In the genomic region with DNA sequence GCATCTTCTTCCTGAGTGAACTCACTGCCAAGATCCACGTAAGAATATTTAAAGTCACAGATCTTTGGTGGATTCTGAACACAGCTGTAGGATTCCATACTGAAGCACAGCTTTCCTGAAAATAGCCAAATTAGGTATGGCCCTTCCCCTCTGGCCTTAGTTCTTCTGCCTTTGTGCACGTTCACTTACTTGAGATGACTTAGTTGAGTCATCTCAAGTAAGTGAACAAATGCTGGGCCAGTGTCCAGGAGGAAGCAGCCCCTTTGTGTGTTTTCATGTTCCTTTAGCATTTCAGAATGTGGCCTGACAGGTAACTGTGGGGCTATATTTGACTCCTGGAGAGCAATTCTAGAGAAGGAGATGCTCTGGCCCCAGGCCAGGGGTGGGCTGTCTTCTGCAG, we compare ENCODE assay signal across 10 cellular contexts. TPM values are rescaled to one million over a fixed set of nuclear protein-coding genes. Genes with fewer than 3 reads are reported as not detected.
DNase-seq lines count a peak whose midpoint lies in the region; ATAC-seq and TF ChIP-seq lines count a peak whose summit lies in the region.
"Had no signal": no experiment of that assay in that cellular context is flagged by ENCODE, and none has a peak within 500 bp of the region (broad histone marks: within the 10 kb centered on the region; RNA-seq: fewer than 3 reads in every experiment).

No MANE protein-coding gene starts in this region.

- peaks cover 57% of the 10 kb centered on the region for H4K20me1 ChIP-seq in IMR-90 (ENCODE audit: insufficient read depth, low read length)

- TF ChIP-seq CTCF in IMR-90 (conservative IDR thresholded peaks at IDR 0.05; ENCODE audit: low read depth, low read length), result no peak

- peak overlapping the region in 1 of 2 experiments; percentile 31; a peak in 2 of 4 replicates for H4K8ac ChIP-seq in IMR-90 (ENCODE audit: low read depth in 2 of 2, low read length in 2 of 2)

- peaks cover 62 to 84% of the 10 kb centered on the region in 2 experiments for H3K79me1 ChIP-seq in IMR-90 (ENCODE audit: low read depth in 1 of 2, low read length in 2 of 2)

- H3K27me3 Mint-ChIP-seq in naive thymus-derived CD8-positive, alpha-beta T cell, result no peaks in the 10 kb centered on the region
- H3K27me3 Mint-ChIP-seq: T-helper 17 cell had no signal

- POLR2A ChIA-PET in IMR-90 (lab: Charles Lee; ENCODE audit: unreplicated experiment), result no interaction called here
- POLR2A ChIA-PET in naive thymus-derived CD8-positive, alpha-beta T cell (lab: Charles Lee), result interaction anchor here (1.2 kb wide), 1 partner anchor 8 kb away, joined by 3 read pairs; no protein-coding TSS in a partner anchor

- H3K14ac ChIP-seq in IMR-90 (replicated peaks; ENCODE audit: low read depth, low read length), result no peak overlapping the region

- peaks cover 16% of the 10 kb centered on the region for H3K9me1 ChIP-seq in IMR-90 (ENCODE audit: insufficient read depth, low read length)

- H2BK120ac ChIP-seq in IMR-90 (ENCODE audit: low read depth, low read length), result no peak overlapping the region

- peaks cover 3 to 38% (median 17%) of the 10 kb centered on the region in 3 donors for H3K36me3 Mint-ChIP-seq in naive thymus-derived CD8-positive, alpha-beta T cell

- no peaks in the 10 kb centered on the region for H3K36me3 ChIP-seq in IMR-90 (ENCODE audit: control insufficient read depth, insufficient read depth, low read length)

- H3K9ac ChIP-seq in IMR-90 (ENCODE audit: low read depth, low read length), result no peak overlapping the region
- H3K9ac ChIP-seq: KMS-11 had no signal

- TF ChIP-seq POLR2A in IMR-90 (IDR thresholded peaks at IDR 0.05; ENCODE audit: low read depth, low read length), result no peak

- H3K4me3 Mint-ChIP-seq in naive thymus-derived CD8-positive, alpha-beta T cell, result peak overlapping the region in 1 of 10 donors; percentile 45
- H3K4me3 Mint-ChIP-seq: T-helper 17 cell had no signal

- peak; percentile 85 for DNase-seq in IMR-90
- DNase-seq in glomerular visceral epithelial cell (ENCODE audit: extremely low spot score), result peak; percentile 39
- DNase-seq in activated effector memory CD4-positive, alpha-beta T cell treated with anti-CD3 and anti-CD28 coated beads, Interleukin-2, amount 50 U/mL, for 16 hours, result no peak
- DNase-seq in naive thymus-derived CD8-positive, alpha-beta T cell, result no peak
- no peak for DNase-seq in NCI-H187 treated with DMSO at 0.1 percent for 48 hours (lab: John Stamatoyannopoulos, UW)
- no peak for DNase-seq in NOMO-1 treated with dmso at 0.1 percent for 144 hours (lab: John Stamatoyannopoulos, UW; ENCODE audit: unreplicated experiment)
- DNase-seq: T-helper 17 cell had no signal

- TF ChIP-seq RAD21 in IMR-90 (IDR thresholded peaks at IDR 0.05; ENCODE audit: low read length), result no peak

- dilution Hi-C loops in IMR-90 (cut with HindIII; ENCODE audit: low sequenced_read_pairs, unreplicated experiment), result no loop called here

- peaks cover 32 to 85% (median 69%) of the 10 kb centered on the region in 4 donors for H3K4me1 Mint-ChIP-seq in naive thymus-derived CD8-positive, alpha-beta T cell

- in situ Hi-C loops in IMR-90 (cut with MboI; ENCODE audit: low sequenced_read_pairs), result no loop called here

- no peak overlapping the region for H2AK5ac ChIP-seq in IMR-90 (ENCODE audit: low read depth, low read length)

- H2BK15ac ChIP-seq in IMR-90 (ENCODE audit: low read depth, low read length), result no peak overlapping the region

- WGBS in IMR-90 (ENCODE audit: extremely low coverage in 2 of 2, insufficient read length in 1 of 2), 2 experiments, result 20% methylated on average over 1 of the region's 2 CpGs; no CpG with 5 or more reads in 1 of the 2 experiments

- H3K23ac ChIP-seq in IMR-90 (ENCODE audit: low read depth, low read length), result no peak overlapping the region

- H4K5ac ChIP-seq in IMR-90 (ENCODE audit: low read depth, low read length), result no peak overlapping the region

- H3K27ac ChIP-seq in IMR-90 (ENCODE audit: insufficient read depth, low read length), result no peak overlapping the region
- H3K27ac ChIP-seq: KMS-11 had no signal

- H3K9me3 ChIP-seq in IMR-90 (ENCODE audit: control insufficient read depth, insufficient read depth, low read length), result peaks cover 9% of the 10 kb centered on the region

- H3K4me1 ChIP-seq in IMR-90 (ENCODE audit: control insufficient read depth, insufficient read depth, low read length), result peaks cover 8% of the 10 kb centered on the region

- H2AFZ ChIP-seq in IMR-90 (replicated peaks; ENCODE audit: low read length, poor library complexity), result no peak overlapping the region

- no peak overlapping the region for H3K27ac Mint-ChIP-seq in naive thymus-derived CD8-positive, alpha-beta T cell
- H3K27ac Mint-ChIP-seq: T-helper 17 cell had no signal

- CTCF ChIA-PET in IMR-90 (lab: Yijun Ruan, JAX), result no interaction called here

- no peak overlapping the region for H3K18ac ChIP-seq in IMR-90 (ENCODE audit: low read depth, low read length)

- H2AK9ac ChIP-seq in IMR-90 (replicated peaks; ENCODE audit: low read depth, low read length, poor library complexity), result no peak overlapping the region

- intact Hi-C loops in IMR-90 (cut with micrococcal nuclease), result loop anchor here (2.0 kb wide), 1 partner anchor 75 kb away; no protein-coding TSS in a partner anchor

- H3K4me2 ChIP-seq in IMR-90 (ENCODE audit: low read depth, low read length), result no peak overlapping the region; the same call in 1 of the 2 replicates
- H3K4me2 ChIP-seq: KMS-11 had no signal

- no peak overlapping the region for H3K4ac ChIP-seq in IMR-90 (ENCODE audit: low read depth, low read length)

- H2BK5ac ChIP-seq in IMR-90 (ENCODE audit: low read depth, low read length, poor library complexity, severe bottlenecking), result peak overlapping the region; percentile 76

- H3K4me3 ChIP-seq in IMR-90 (ENCODE audit: insufficient read depth, low read depth, low read length), result no peak overlapping the region

- no peaks in the 10 kb centered on the region for H3K27me3 ChIP-seq in IMR-90 (ENCODE audit: control insufficient read depth, insufficient read depth, low read length)

- H3K56ac ChIP-seq in IMR-90 (ENCODE audit: extremely low read depth, insufficient read depth, low read length), result no peak overlapping the region

- BruUV-seq in IMR-90 (replicated peaks; lab: Mats Ljungman, UMichigan), result no TSS peak

- H2BK20ac ChIP-seq in IMR-90 (ENCODE audit: low read depth, low read length), result no peak overlapping the region

- ATAC-seq in GM18499 (IDR thresholded peaks at IDR 0.05; ENCODE audit: insufficient read depth, unreplicated experiment), result peak; percentile 85
- peak; percentile 84 for ATAC-seq in GM21825 (IDR thresholded peaks at IDR 0.05; ENCODE audit: unreplicated experiment)
- peak; percentile 62 for ATAC-seq in IMR-90 (ENCODE audit: low read depth)
- ATAC-seq in naive thymus-derived CD8-positive, alpha-beta T cell, result no peak
- ATAC-seq: T-helper 17 cell had no signal

- H3K9me3 Mint-ChIP-seq in naive thymus-derived CD8-positive, alpha-beta T cell, result peaks cover 0 to 39% (median 19%) of the 10 kb centered on the region in 9 donors

- H4K91ac ChIP-seq in IMR-90 (ENCODE audit: insufficient read depth, low read depth, low read length), result no peak overlapping the region

TF ChIP-seq in IMR-90, 13 proteins besides CTCF, POLR2A, EP300 and RAD21:
- TF ChIP-seq SMC3 (IDR thresholded peaks at IDR 0.05; ENCODE audit: low read depth, low read length) (no peak), BHLHE40 (IDR thresholded peaks at IDR 0.05; ENCODE audit: low read depth, low read length) (peak; percentile 57; the same call in 1 of the 2 replicates), NFE2L2 (IDR thresholded peaks at IDR 0.05; ENCODE audit: low read depth, low read length) (no peak)

RNA-seq across cellular contexts. Expression of a gene that starts 51.5 kb away (rescaled TPM):
- 81.4 and 131 TPM in 2 replicates for total RNA-seq in IMR-90 (2012; rRNA removed)
- 24.8 and 38.0 TPM in 2 replicates for polyA plus RNA-seq in IMR-90 (2012; rRNA removed)
- polyA plus RNA-seq in IMR-90 (2012; cell fraction: cytosol; rRNA removed), result 12.8 and 15.6 TPM in 2 replicates
- 9.9 and 36.3 TPM in 2 replicates for polyA plus RNA-seq in IMR-90 (2012; cell fraction: nucleus; rRNA removed; ENCODE audit: low replicate concordance)
- 10 to 100 TPM; 72.6 to 78.6 TPM for total RNA-seq in naive thymus-derived CD8-positive, alpha-beta T cell
- polyA plus RNA-seq in naive thymus-derived CD8-positive, alpha-beta T cell, result 10 to 100 TPM; 11.0 to 25.5 (median 24.0) TPM

Comparison
In these comparisons a context has a peak if more than half of its experiments do, and no peak if none do; other contexts are left out.
1. ATAC-seq: peak in GM18499 (single experiment), GM21825 (single experiment) and IMR-90 (single experiment); none in naive thymus-derived CD8-positive, alpha-beta T cell (0 of 2).
2. DNase-seq: peak in IMR-90 (single experiment) and glomerular visceral epithelial cell (single experiment); none in activated effector memory CD4-positive, alpha-beta T cell treated with anti-CD3 and anti-CD28 coated beads, Interleukin-2, amount 50 U/mL, for 16 hours (single experiment), naive thymus-derived CD8-positive, alpha-beta T cell (0 of 10), NCI-H187 treated with DMSO at 0.1 percent for 48 hours (single experiment) and NOMO-1 treated with dmso at 0.1 percent for 144 hours (single experiment).